In genomic region chr6:167130712-167131684, GRCh38 we compare ENCODE assay signal across 1 cellular context.
A peak's percentile ranks its signal among the peaks of the same experiment; 100 is the strongest.
TF ChIP-seq lines count a peak whose summit lies in the region.

No MANE protein-coding gene starts in this region.

TF ChIP-seq in GM12878, 131 proteins besides CTCF, POLR2A, EP300 and RAD21 (continued from another document and continues in another):
- TF ChIP-seq ZBTB40 (IDR thresholded peaks at IDR 0.05; ENCODE audit: borderline replicate concordance) (no peak), ATF7 (IDR thresholded peaks at IDR 0.05; ENCODE audit: low read depth) (peak; percentile 29), GABPA (IDR thresholded peaks at IDR 0.05; ENCODE audit: low read depth) (no peak), STAT1 (conservative IDR thresholded peaks at IDR 0.05) (no peak), POU2F2 (IDR thresholded peaks at IDR 0.05; ENCODE audit: borderline replicate concordance, low read depth, low read length) (no peak), CUX1 (IDR thresholded peaks at IDR 0.05; ENCODE audit: insufficient replicate concordance, low read depth, low read length) (no peak), SKIL (IDR thresholded peaks at IDR 0.05; ENCODE audit: low read depth, poor library complexity, severe bottlenecking) (no peak), RAD51 (IDR thresholded peaks at IDR 0.05) (peak; percentile 52; the same call in 1 of the 2 replicates), ATF3 (IDR thresholded peaks at IDR 0.05; ENCODE audit: borderline replicate concordance, extremely low read depth, low read depth, low read length) (no peak), SREBF2 (IDR thresholded peaks at IDR 0.05; ENCODE audit: low read length) (no peak), MLLT1 (IDR thresholded peaks at IDR 0.05) (peak; percentile 38; the same call in 1 of the 2 replicates), E2F4 (IDR thresholded peaks at IDR 0.05; ENCODE audit: low read depth, low read length) (no peak), RELA (IDR thresholded peaks at IDR 0.05; ENCODE audit: borderline replicate concordance, partially characterized antibody) (no peak), POLR2AphosphoS2 (IDR thresholded peaks at IDR 0.05; ENCODE audit: low read depth, low read length) (no peak), MTA3 (IDR thresholded peaks at IDR 0.05; ENCODE audit: borderline replicate concordance, low read length) (no peak), TARDBP (IDR thresholded peaks at IDR 0.05; ENCODE audit: borderline replicate concordance) (no peak), USF1 (IDR thresholded peaks at IDR 0.05; ENCODE audit: borderline replicate concordance, extremely low read length, insufficient read depth, low read depth, low read length) (no peak), NR2F1 (conservative IDR thresholded peaks at IDR 0.05) (0 out of 2 replicates have a peak, but pooled peaks have one; percentile 10), ZNF217 (IDR thresholded peaks at IDR 0.05) (no peak), IKZF2 (IDR thresholded peaks at IDR 0.05) (no peak), NKRF (conservative IDR thresholded peaks at IDR 0.05) (no peak), MXI1 (IDR thresholded peaks at IDR 0.05; ENCODE audit: low read depth, low read length) (no peak), E2F8 (IDR thresholded peaks at IDR 0.05; ENCODE audit: low read depth, partially characterized antibody) (no peak), TAF1 (IDR thresholded peaks at IDR 0.05; ENCODE audit: borderline replicate concordance, low read depth, low read length) (no peak), MYB (IDR thresholded peaks at IDR 0.05; ENCODE audit: borderline replicate concordance, low read depth, low read length) (no peak), HDAC6 (IDR thresholded peaks at IDR 0.05; ENCODE audit: unreplicated experiment) (no peak), GATAD2B (conservative IDR thresholded peaks at IDR 0.05; ENCODE audit: low read depth) (no peak; the same call in 1 of the 2 replicates), YBX1 (IDR thresholded peaks at IDR 0.05) (no peak), NR2C2 (IDR thresholded peaks at IDR 0.05; ENCODE audit: borderline replicate concordance, control insufficient read depth, insufficient read length, low read depth) (no peak), PAX8 (IDR thresholded peaks at IDR 0.05) (no peak), PAX5 (IDR thresholded peaks at IDR 0.05; ENCODE audit: borderline replicate concordance, low read depth, low read length) (peak; percentile 41; the same call in 1 of the 2 replicates), ZNF24 (IDR thresholded peaks at IDR 0.05) (no peak), ZBTB33 (IDR thresholded peaks at IDR 0.05) (no peak), MYC (IDR thresholded peaks at IDR 0.05; ENCODE audit: insufficient read depth, insufficient read length, insufficient replicate concordance, low read length, severe bottlenecking) (no peak), JUND (IDR thresholded peaks at IDR 0.05; ENCODE audit: low read depth, low read length) (no peak), CREB1 (IDR thresholded peaks at IDR 0.05; ENCODE audit: low read depth) (no peak)
